19 cellular contexts compared by ENCODE assay signal in genomic region chr4:100299441-100299840, GRCh38.
A peak's percentile ranks its signal among the peaks of the same experiment; 100 is the strongest.
DNase-seq lines count a peak whose midpoint lies in the region; ATAC-seq, FAIRE-seq and TF ChIP-seq lines count a peak whose summit lies in the region.
"Had no signal": no experiment of that assay in that cellular context is flagged by ENCODE, and none has a peak within 500 bp of the region (broad histone marks: within the 10 kb centered on the region; RNA-seq: fewer than 3 reads in every experiment).

No MANE protein-coding gene starts in this region.

- H4K8ac ChIP-seq in IMR-90 (ENCODE audit: low read depth in 2 of 2, low read length in 2 of 2), result peak overlapping the region; percentile 29 to 51; a peak in 2 of 4 replicates

- no peaks in the 10 kb centered on the region for H4K20me1 ChIP-seq in IMR-90 (ENCODE audit: insufficient read depth, low read length)
- H4K20me1 ChIP-seq: BLaER1 treated with 17β-estradiol and CSF1 and Interleukin-3, amounts not matched to agents 10 nM and 100 nM had no signal

- no TSS peak for BruUV-seq in IMR-90 (replicated peaks; lab: Mats Ljungman, UMichigan)

- H3K56ac ChIP-seq in IMR-90 (ENCODE audit: extremely low read depth, insufficient read depth, low read length), result no peak overlapping the region; the same call in 1 of the 2 replicates

- peak overlapping the region; percentile 39 for H3K4me3 Mint-ChIP-seq in type B pancreatic cell
- H3K4me3 Mint-ChIP-seq: activated naive CD8-positive, alpha-beta T cell treated with anti-CD3 and anti-CD28 coated beads for 36 hours; stimulated activated naive CD8-positive, alpha-beta T cell treated with anti-CD3 and anti-CD28 coated beads, Interleukin-15, amount 100 ng/mL, for 72 hours had no signal

- no peak for FAIRE-seq in bronchial epithelial cell (lab: Jason Lieb, UNC)
- FAIRE-seq: GM19239, kidney, pancreas had no signal

- H3K14ac ChIP-seq in IMR-90 (replicated peaks; ENCODE audit: low read depth, low read length), result 0 out of 2 replicates have a peak overlapping the region, but pooled peaks have one; percentile 10

- POLR2A ChIA-PET in IMR-90 (lab: Charles Lee; ENCODE audit: unreplicated experiment), result no interaction called here

- H3K4me1 Mint-ChIP-seq in type B pancreatic cell (ENCODE audit: unreplicated experiment), result peaks cover 14% of the 10 kb centered on the region
- H3K4me1 Mint-ChIP-seq: activated naive CD8-positive, alpha-beta T cell treated with anti-CD3 and anti-CD28 coated beads for 36 hours; stimulated activated naive CD8-positive, alpha-beta T cell treated with anti-CD3 and anti-CD28 coated beads, Interleukin-15, amount 100 ng/mL, for 72 hours had no signal

- 0 out of 2 replicates have a peak overlapping the region, but pooled peaks have one; percentile 3 for H2BK20ac ChIP-seq in IMR-90 (ENCODE audit: low read depth, low read length)

- H2BK15ac ChIP-seq in IMR-90 (ENCODE audit: low read depth, low read length), result peak overlapping the region; percentile 33; the same call in 1 of the 3 replicates

- no CpG with 5 or more reads among the region's 1 CpG for WGBS in IMR-90 (ENCODE audit: extremely low coverage in 2 of 2, insufficient read length in 1 of 2), 2 experiments

- dilution Hi-C loops in IMR-90 (cut with HindIII; ENCODE audit: low sequenced_read_pairs, unreplicated experiment), result no loop called here

- no peaks in the 10 kb centered on the region for H3K79me1 ChIP-seq in IMR-90 (ENCODE audit: low read depth in 1 of 2, low read length in 2 of 2)

- H3K18ac ChIP-seq in IMR-90 (ENCODE audit: low read depth, low read length), result peak overlapping the region; percentile 54

- H3K9me3 ChIP-seq in IMR-90 (ENCODE audit: control insufficient read depth, insufficient read depth, low read length) (no peaks in the 10 kb centered on the region), muscle layer of duodenum (ENCODE audit: control insufficient read depth in 1 of 2, low read length in 2 of 2) (no peaks in the 10 kb centered on the region)
- H3K9me3 ChIP-seq: mucosa of descending colon, pancreas, SJCRH30 had no signal

- peak overlapping the region; percentile 54; the same call in 1 of the 2 replicates for H3K27ac ChIP-seq in IMR-90 (ENCODE audit: insufficient read depth, low read length)
- H3K27ac ChIP-seq in muscle layer of duodenum (ENCODE audit: low read length), result peak overlapping the region; percentile 11
- H3K27ac ChIP-seq: BLaER1 treated with 17β-estradiol and CSF1 and Interleukin-3, amounts not matched to agents 10 nM and 100 nM; pancreas; SJCRH30 had no signal

- peak overlapping the region; percentile 29 for H3K27ac Mint-ChIP-seq in type B pancreatic cell
- H3K27ac Mint-ChIP-seq: activated naive CD8-positive, alpha-beta T cell treated with anti-CD3 and anti-CD28 coated beads for 36 hours; stimulated activated naive CD8-positive, alpha-beta T cell treated with anti-CD3 and anti-CD28 coated beads, Interleukin-15, amount 100 ng/mL, for 72 hours had no signal

- no peak overlapping the region for H3K4ac ChIP-seq in IMR-90 (ENCODE audit: low read depth, low read length)

- H3K4me3 ChIP-seq in IMR-90 (ENCODE audit: insufficient read depth, low read depth, low read length) (no peak overlapping the region), bronchial epithelial cell (ENCODE audit: low read depth, low read length) (no peak overlapping the region), muscle layer of duodenum (ENCODE audit: low read depth in 1 of 2, low read length in 2 of 2) (no peak overlapping the region)
- H3K4me3 ChIP-seq: BLaER1 treated with 17β-estradiol and CSF1 and Interleukin-3, amounts not matched to agents 10 nM and 100 nM; heart left ventricle; mucosa of descending colon; pancreas; SJCRH30 had no signal

- H2AK5ac ChIP-seq in IMR-90 (ENCODE audit: low read depth, low read length), result no peak overlapping the region

- H2BK5ac ChIP-seq in IMR-90 (ENCODE audit: low read depth, low read length, poor library complexity, severe bottlenecking), result peak overlapping the region; percentile 19

- peak overlapping the region; percentile 37; the same call in 1 of the 2 replicates for H3K23ac ChIP-seq in IMR-90 (ENCODE audit: low read depth, low read length)

- H3K9ac ChIP-seq in IMR-90 (ENCODE audit: low read depth, low read length), result no peak overlapping the region
- H3K9ac ChIP-seq: BLaER1 treated with 17β-estradiol and CSF1 and Interleukin-3, amounts not matched to agents 10 nM and 100 nM had no signal

- no peak for TF ChIP-seq POLR2A in IMR-90 (IDR thresholded peaks at IDR 0.05; ENCODE audit: low read depth, low read length)

- no peak for TF ChIP-seq CTCF in IMR-90 (conservative IDR thresholded peaks at IDR 0.05; ENCODE audit: low read depth, low read length)
- TF ChIP-seq CTCF in bronchial epithelial cell (IDR thresholded peaks at IDR 0.05; ENCODE audit: insufficient read depth, low read length, severe bottlenecking), result no peak
- no peak for TF ChIP-seq CTCF in type B pancreatic cell (conservative IDR thresholded peaks at IDR 0.05)

- peaks cover 2% of the 10 kb centered on the region; the same call in 1 of the 2 replicates for H3K4me1 ChIP-seq in IMR-90 (ENCODE audit: control insufficient read depth, insufficient read depth, low read length)
- no peaks in the 10 kb centered on the region for H3K4me1 ChIP-seq in muscle layer of duodenum (ENCODE audit: control insufficient read depth in 1 of 2, insufficient read depth in 2 of 2, low read length in 2 of 2)
- H3K4me1 ChIP-seq: pancreas had no signal

- peak overlapping the region; percentile 64 for H2BK120ac ChIP-seq in IMR-90 (ENCODE audit: low read depth, low read length)

- no peaks in the 10 kb centered on the region for H3K27me3 Mint-ChIP-seq in type B pancreatic cell

- CTCF ChIA-PET in IMR-90 (lab: Yijun Ruan, JAX), result interaction anchor here (0.6 to 1.3 kb wide), 3 partner anchors 101 to 302 kb away, joined by 3 to 4 read pairs (median 4); no protein-coding TSS in a partner anchor

- DNase-seq in IMR-90 (no peak), bronchial epithelial cell (ENCODE audit: low read depth) (peak; percentile 7), type B pancreatic cell (ENCODE audit: extremely low spot score, unreplicated experiment) (no peak), 8988T (no peak), SW 1271 (lab: John Stamatoyannopoulos, UW) (no peak), NCI-H446 treated with DMSO at 0.1 percent for 48 hours (lab: John Stamatoyannopoulos, UW) (no peak)
- DNase-seq: activated CD4-positive, alpha-beta T cell treated with anti-CD3 and anti-CD28 coated beads for 4 hours; activated naive CD8-positive, alpha-beta T cell treated with anti-CD3 and anti-CD28 coated beads for 36 hours; kidney; NCI-H1417 treated with DMSO at 0.1 percent for 48 hours; pancreas; stimulated activated naive CD8-positive, alpha-beta T cell treated with anti-CD3 and anti-CD28 coated beads, Interleukin-15, amount 100 ng/mL, for 72 hours had no signal

- H3K36me3 ChIP-seq in IMR-90 (ENCODE audit: control insufficient read depth, insufficient read depth, low read length) (no peaks in the 10 kb centered on the region), bronchial epithelial cell (ENCODE audit: control insufficient read depth, insufficient read depth, low read length) (no peaks in the 10 kb centered on the region), muscle layer of duodenum (ENCODE audit: control insufficient read depth in 1 of 2, insufficient read depth in 2 of 2, low read length in 2 of 2) (no peaks in the 10 kb centered on the region)
- H3K36me3 ChIP-seq: BLaER1 treated with 17β-estradiol and CSF1 and Interleukin-3, amounts not matched to agents 10 nM and 100 nM; heart left ventricle; pancreas; SJCRH30 had no signal

- peak overlapping the region; percentile 46 for H2AFZ ChIP-seq in IMR-90 (replicated peaks; ENCODE audit: low read length, poor library complexity)

- TF ChIP-seq RAD21 in IMR-90 (IDR thresholded peaks at IDR 0.05; ENCODE audit: low read length), result no peak

- no peaks in the 10 kb centered on the region for H3K9me1 ChIP-seq in IMR-90 (ENCODE audit: insufficient read depth, low read length)

- no peak overlapping the region for H2AK9ac ChIP-seq in IMR-90 (replicated peaks; ENCODE audit: low read depth, low read length, poor library complexity)

- H3K9me3 Mint-ChIP-seq in type B pancreatic cell, result peaks cover 4% of the 10 kb centered on the region
- H3K9me3 Mint-ChIP-seq: activated naive CD8-positive, alpha-beta T cell treated with anti-CD3 and anti-CD28 coated beads for 36 hours; stimulated activated naive CD8-positive, alpha-beta T cell treated with anti-CD3 and anti-CD28 coated beads, Interleukin-15, amount 100 ng/mL, for 72 hours had no signal

- in situ Hi-C loops in IMR-90 (cut with MboI; ENCODE audit: low sequenced_read_pairs), result no loop called here

- H4K5ac ChIP-seq in IMR-90 (ENCODE audit: low read depth, low read length), result peak overlapping the region; percentile 25; the same call in 1 of the 2 replicates

- H3K4me2 ChIP-seq in IMR-90 (ENCODE audit: low read depth, low read length), result no peak overlapping the region
- H3K4me2 ChIP-seq: BLaER1 treated with 17β-estradiol and CSF1 and Interleukin-3, amounts not matched to agents 10 nM and 100 nM had no signal

- no peak overlapping the region for H4K91ac ChIP-seq in IMR-90 (ENCODE audit: insufficient read depth, low read depth, low read length)

- ATAC-seq in IMR-90 (ENCODE audit: low read depth) (peak; percentile 16; the same call in 1 of the 2 replicates), GM18858 (IDR thresholded peaks at IDR 0.05; ENCODE audit: unreplicated experiment) (no peak)
- ATAC-seq: stimulated activated naive CD8-positive, alpha-beta T cell treated with anti-CD3 and anti-CD28 coated beads, Interleukin-15, amount 100 ng/mL, for 72 hours had no signal

- intact Hi-C loops in IMR-90 (cut with micrococcal nuclease), result loop anchor here (5.0 kb wide), 1 partner anchor 202 kb away; no protein-coding TSS in a partner anchor

- H3K36me3 Mint-ChIP-seq in type B pancreatic cell, result no peaks in the 10 kb centered on the region
- H3K36me3 Mint-ChIP-seq: activated naive CD8-positive, alpha-beta T cell treated with anti-CD3 and anti-CD28 coated beads for 36 hours had no signal

- no peaks in the 10 kb centered on the region for H3K27me3 ChIP-seq in IMR-90 (ENCODE audit: control insufficient read depth, insufficient read depth, low read length)
- no peaks in the 10 kb centered on the region for H3K27me3 ChIP-seq in bronchial epithelial cell (ENCODE audit: control insufficient read depth, insufficient read depth, low read length)
- no peaks in the 10 kb centered on the region for H3K27me3 ChIP-seq in muscle layer of duodenum (ENCODE audit: low read depth, low read length)
- H3K27me3 ChIP-seq: BLaER1 treated with 17β-estradiol and CSF1 and Interleukin-3, amounts not matched to agents 10 nM and 100 nM; heart left ventricle; pancreas; SJCRH30 had no signal

TF ChIP-seq in IMR-90, 13 proteins besides CTCF, POLR2A, EP300 and RAD21 (continues in another document):
- TF ChIP-seq RCOR1 (IDR thresholded peaks at IDR 0.05; ENCODE audit: insufficient replicate concordance, low read length) (no peak), NFE2L2 (IDR thresholded peaks at IDR 0.05; ENCODE audit: low read depth, low read length) (no peak), CEBPB (IDR thresholded peaks at IDR 0.05; ENCODE audit: low read depth, low read length) (no peak)
